Comparison of ENCODE assay signal across 21 cellular contexts in genomic region chr5:56002303-56002702, GRCh38.
"Had no signal": no experiment of that assay in that cellular context is flagged by ENCODE, and none has a peak within 500 bp of the region (broad histone marks: within the 10 kb centered on the region; RNA-seq: fewer than 3 reads in every experiment).

No MANE protein-coding gene starts in this region.

- ATAC-seq: effector memory CD8-positive, alpha-beta T cell; foreskin keratinocyte; left ventricle myocardium superior; naive thymus-derived CD8-positive, alpha-beta T cell; stimulated activated naive B cell treated with anti-CD40 and anti-IgM and Interleukin-4, amounts not matched to agents 10 μg/mL and 1 μg/mL and 100 μg/mL, for 72 hours; stimulated activated naive CD8-positive, alpha-beta T cell treated with anti-CD3 and anti-CD28 coated beads, Interleukin-15, amount 100 ng/mL, for 72 hours had no signal

- H3K36me3 ChIP-seq: sigmoid colon, thoracic aorta had no signal

- H3K9me3 Mint-ChIP-seq: dendritic cell treated with granulocyte-macrophage colony-stimulating factor and Interleukin-4, amounts not matched to agents 40 ng/mL and 50 ng/mL, for 4 days; effector memory CD8-positive, alpha-beta T cell had no signal

- H3K36me3 Mint-ChIP-seq: type B pancreatic cell had no signal

- DNase-seq: effector memory CD8-positive, alpha-beta T cell; foreskin keratinocyte; head of caudate nucleus; hippocampal formation; left colon; left ventricle myocardium superior; mesenchymal stem cell; mucosa of descending colon; naive thymus-derived CD8-positive, alpha-beta T cell; posterior cingulate gyrus; sigmoid colon; stimulated activated CD4-positive, alpha-beta T cell treated with anti-CD3 and anti-CD28 coated beads, Interleukin-2, amount 100 ng/mL, for 24 hours; stimulated activated CD4-positive, alpha-beta T cell treated with anti-CD3 and anti-CD28 coated beads, Interleukin-4, amount 100 ng/mL, for 4 hours; stimulated activated naive B cell treated with anti-CD40 and anti-IgM and Interleukin-4, amounts not matched to agents 10 μg/mL and 1 μg/mL and 100 μg/mL, for 72 hours; stimulated activated naive CD8-positive, alpha-beta T cell treated with anti-CD3 and anti-CD28 coated beads, Interleukin-15, amount 100 ng/mL, for 72 hours; substantia nigra had no signal

- H3K4me3 Mint-ChIP-seq: dendritic cell treated with granulocyte-macrophage colony-stimulating factor and Interleukin-4, amounts not matched to agents 40 ng/mL and 50 ng/mL, for 4 days; effector memory CD8-positive, alpha-beta T cell; naive thymus-derived CD8-positive, alpha-beta T cell; stimulated activated naive B cell treated with anti-CD40 and anti-IgM and Interleukin-4, amounts not matched to agents 10 μg/mL and 1 μg/mL and 100 μg/mL, for 72 hours; stimulated activated naive CD8-positive, alpha-beta T cell treated with anti-CD3 and anti-CD28 coated beads, Interleukin-15, amount 100 ng/mL, for 72 hours; type B pancreatic cell had no signal

- H3K9me3 ChIP-seq: mucosa of descending colon had no signal

- H3K27me3 Mint-ChIP-seq: effector memory CD8-positive, alpha-beta T cell; naive thymus-derived CD8-positive, alpha-beta T cell; stimulated activated naive CD8-positive, alpha-beta T cell treated with anti-CD3 and anti-CD28 coated beads, Interleukin-15, amount 100 ng/mL, for 72 hours; type B pancreatic cell had no signal

- H3K27ac Mint-ChIP-seq: dendritic cell treated with granulocyte-macrophage colony-stimulating factor and Interleukin-4, amounts not matched to agents 40 ng/mL and 50 ng/mL, for 4 days; effector memory CD8-positive, alpha-beta T cell; naive thymus-derived CD8-positive, alpha-beta T cell; stimulated activated naive B cell treated with anti-CD40 and anti-IgM and Interleukin-4, amounts not matched to agents 10 μg/mL and 1 μg/mL and 100 μg/mL, for 72 hours; stimulated activated naive CD8-positive, alpha-beta T cell treated with anti-CD3 and anti-CD28 coated beads, Interleukin-15, amount 100 ng/mL, for 72 hours had no signal

- H3K4me3 ChIP-seq: lung, mucosa of descending colon, sigmoid colon, skin epidermis, thoracic aorta had no signal

- H3K27me3 ChIP-seq: foreskin keratinocyte, sigmoid colon had no signal

- H3K27ac ChIP-seq: foreskin keratinocyte, thoracic aorta had no signal
